ENCODE assay signal across 21 cellular contexts in the genomic region with DNA sequence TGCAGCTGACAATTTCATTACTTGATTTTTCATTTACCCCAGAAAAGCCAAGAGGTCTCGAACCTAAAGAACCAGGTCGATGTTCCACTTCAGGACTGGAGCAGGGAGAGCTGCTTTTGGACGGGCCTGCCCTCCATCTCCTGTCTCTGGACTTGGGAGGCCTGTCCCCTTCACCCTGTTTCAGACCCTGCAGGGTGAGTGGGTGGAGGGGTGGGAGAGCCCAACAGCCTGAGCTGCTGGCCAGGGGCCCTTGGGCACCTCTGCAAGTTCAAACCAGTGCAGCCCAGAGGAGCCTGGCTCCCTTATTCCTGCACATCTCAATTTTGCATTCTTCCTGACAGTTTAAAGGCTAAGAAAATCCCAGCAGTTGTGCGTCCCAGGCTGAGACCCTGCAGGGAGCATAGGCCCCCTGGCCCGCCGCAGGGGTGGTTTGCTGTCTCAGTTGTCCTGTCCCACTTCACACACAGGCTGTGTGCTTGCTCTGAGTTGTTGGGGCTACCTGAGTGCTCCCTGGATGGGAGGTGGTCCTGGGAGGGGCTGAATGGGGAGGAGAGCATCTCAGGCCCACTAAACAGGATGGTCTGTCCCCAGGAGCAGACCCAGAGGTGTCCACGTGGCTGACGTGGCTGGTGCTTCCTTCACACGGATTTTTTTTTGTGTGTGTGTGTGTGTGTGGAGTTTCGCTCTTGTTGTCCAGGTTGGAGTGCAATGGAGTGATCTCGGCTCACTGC.
"Had no signal": no experiment of that assay in that cellular context is flagged by ENCODE, and none has a peak within 500 bp of the region (broad histone marks: within the 10 kb centered on the region; RNA-seq: fewer than 3 reads in every experiment).

No MANE protein-coding gene starts in this region.

- H3K27ac Mint-ChIP-seq: activated T-cell treated with anti-CD3 and anti-CD28 coated beads, Interleukin-2, amount 50 U/mL, for 24 hours; T-helper 17 cell; WTC11 had no signal

- ATAC-seq: activated naive CD4-positive, alpha-beta T cell treated with anti-CD3 and anti-CD28 coated beads, Interleukin-2, amount 50 U/mL, for 72 hours; T-helper 17 cell; WTC11 had no signal

- H3K4me1 ChIP-seq: esophagus squamous epithelium, tibial nerve had no signal

- H3K4me3 Mint-ChIP-seq: activated T-cell treated with anti-CD3 and anti-CD28 coated beads, Interleukin-2, amount 50 U/mL, for 24 hours; neural crest cell; T-helper 17 cell; WTC11 had no signal

- H3K27me3 ChIP-seq: cardiac muscle cell, hepatocyte, tibial nerve had no signal

- H3K36me3 ChIP-seq: cardiac muscle cell, esophagus squamous epithelium, left ventricle myocardium inferior, tibial nerve had no signal

- H3K27ac ChIP-seq: cardiac muscle cell, esophagus squamous epithelium, hepatocyte, left ventricle myocardium inferior, parathyroid adenoma, tibial nerve had no signal

- H3K36me3 Mint-ChIP-seq: activated naive CD4-positive, alpha-beta T cell treated with anti-CD3 and anti-CD28 coated beads, Interleukin-2, amount 50 U/mL, for 72 hours had no signal

- H3K4me3 ChIP-seq: cardiac muscle cell, esophagus squamous epithelium, hepatocyte, left ventricle myocardium inferior, tibial nerve had no signal

- H3K9me3 ChIP-seq: esophagus squamous epithelium, left ventricle myocardium inferior, tibial nerve had no signal

- H3K4me1 Mint-ChIP-seq: T-helper 17 cell had no signal

- H3K9me3 Mint-ChIP-seq: activated naive CD4-positive, alpha-beta T cell treated with anti-CD3 and anti-CD28 coated beads, Interleukin-2, amount 50 U/mL, for 72 hours; activated T-cell treated with anti-CD3 and anti-CD28 coated beads, Interleukin-2, amount 50 U/mL, for 24 hours; neural crest cell had no signal

- FAIRE-seq: colon, kidney had no signal

- DNase-seq: activated CD4-positive, alpha-beta T cell treated with anti-CD3 and anti-CD28 coated beads for 4 hours; activated effector memory CD4-positive, alpha-beta T cell treated with anti-CD3 and anti-CD28 coated beads, Interleukin-2, amount 50 U/mL, for 16 hours; activated T-cell treated with anti-CD3 and anti-CD28 coated beads, Interleukin-2, amount 50 U/mL, for 24 hours; esophagus squamous epithelium; kidney; left ventricle myocardium inferior; mesendoderm; retina; stimulated activated CD4-positive, alpha-beta T cell treated with anti-CD3 and anti-CD28 coated beads, Interleukin-15, amount 100 ng/mL, for 24 hours; stimulated activated CD4-positive, alpha-beta T cell treated with anti-CD3 and anti-CD28 coated beads, Interleukin-4, amount 100 ng/mL, for 24 hours; stimulated activated naive CD4-positive, alpha-beta T cell treated with Interleukin-2 at 50 U/mL for 16 hours; substantia nigra; T-helper 17 cell had no signal
